24 cellular contexts compared by ENCODE assay signal in the genomic region with DNA sequence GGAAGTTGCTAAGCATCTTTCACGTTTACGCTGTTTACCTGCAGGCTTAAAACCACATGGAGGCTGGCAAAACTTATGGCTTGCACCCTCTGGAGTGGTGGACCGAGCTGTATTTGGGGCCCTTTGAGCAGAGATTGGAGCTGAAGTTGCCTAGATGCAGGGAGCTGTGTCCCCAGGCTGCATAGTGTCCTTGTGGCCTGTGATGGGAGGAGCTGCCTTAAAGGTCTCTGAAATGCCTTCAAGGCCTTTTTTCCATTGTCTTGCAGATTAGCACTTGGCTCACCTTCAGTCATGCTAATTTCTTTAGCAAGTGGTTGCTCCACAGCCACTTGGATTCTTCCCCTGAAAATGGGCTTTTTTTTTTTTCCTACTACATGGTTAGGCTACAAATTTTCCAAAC.
"Had no signal": no experiment of that assay in that cellular context is flagged by ENCODE, and none has a peak within 500 bp of the region (broad histone marks: within the 10 kb centered on the region; RNA-seq: fewer than 3 reads in every experiment).

No MANE protein-coding gene starts in this region.

- H3K27me3 ChIP-seq: heart right ventricle, right lobe of liver, tibial artery, upper lobe of left lung, vagina had no signal

- H3K4me1 ChIP-seq: heart right ventricle, left ventricle myocardium inferior, lower lobe of right lung, parathyroid adenoma, psoas muscle, right lobe of liver, tibial artery, upper lobe of left lung, vagina had no signal

- H3K36me3 Mint-ChIP-seq: memory B cell; stimulated activated effector memory CD8-positive, alpha-beta T cell treated with anti-CD3 and anti-CD28 coated beads, Interleukin-12 subunit alpha, Interleukin-12 subunit beta, amount 100 ng/mL, for 72 hours had no signal

- H3K27ac Mint-ChIP-seq: dendritic cell treated with granulocyte-macrophage colony-stimulating factor and Interleukin-4, amounts not matched to agents 40 ng/mL and 50 ng/mL, for 4 days; effector memory CD8-positive, alpha-beta T cell; memory B cell; nephron; stimulated activated effector memory CD8-positive, alpha-beta T cell treated with anti-CD3 and anti-CD28 coated beads, Interleukin-12 subunit alpha, Interleukin-12 subunit beta, amount 100 ng/mL, for 72 hours; stimulated activated naive CD8-positive, alpha-beta T cell treated with anti-CD3 and anti-CD28 coated beads, Interleukin-15, Interleukin-2, amounts not matched to agents 100 ng/mL and 50 ng/mL, for 24 hours had no signal

- H3K36me3 ChIP-seq: heart right ventricle, left ventricle myocardium inferior, lower lobe of right lung, right lobe of liver, tibial artery, upper lobe of left lung, vagina had no signal

- H3K4me3 Mint-ChIP-seq: dendritic cell treated with granulocyte-macrophage colony-stimulating factor and Interleukin-4, amounts not matched to agents 40 ng/mL and 50 ng/mL, for 4 days; effector memory CD8-positive, alpha-beta T cell; memory B cell; nephron; stimulated activated effector memory CD8-positive, alpha-beta T cell treated with anti-CD3 and anti-CD28 coated beads, Interleukin-12 subunit alpha, Interleukin-12 subunit beta, amount 100 ng/mL, for 72 hours; stimulated activated naive CD8-positive, alpha-beta T cell treated with anti-CD3 and anti-CD28 coated beads, Interleukin-15, Interleukin-2, amounts not matched to agents 100 ng/mL and 50 ng/mL, for 24 hours had no signal

- H3K9me3 Mint-ChIP-seq: dendritic cell treated with granulocyte-macrophage colony-stimulating factor and Interleukin-4, amounts not matched to agents 40 ng/mL and 50 ng/mL, for 4 days; memory B cell; stimulated activated effector memory CD8-positive, alpha-beta T cell treated with anti-CD3 and anti-CD28 coated beads, Interleukin-12 subunit alpha, Interleukin-12 subunit beta, amount 100 ng/mL, for 72 hours; stimulated activated naive CD8-positive, alpha-beta T cell treated with anti-CD3 and anti-CD28 coated beads, Interleukin-15, Interleukin-2, amounts not matched to agents 100 ng/mL and 50 ng/mL, for 24 hours had no signal

- H3K27me3 Mint-ChIP-seq: dendritic cell treated with granulocyte-macrophage colony-stimulating factor and Interleukin-4, amounts not matched to agents 40 ng/mL and 50 ng/mL, for 4 days; effector memory CD8-positive, alpha-beta T cell; memory B cell; stimulated activated naive CD8-positive, alpha-beta T cell treated with anti-CD3 and anti-CD28 coated beads, Interleukin-15, Interleukin-2, amounts not matched to agents 100 ng/mL and 50 ng/mL, for 24 hours had no signal

- H3K9me3 ChIP-seq: lower lobe of right lung, psoas muscle, right lobe of liver, tibial artery, upper lobe of left lung, vagina had no signal

- ATAC-seq: effector memory CD8-positive, alpha-beta T cell; heart right ventricle; left cardiac atrium; lower lobe of right lung; psoas muscle; right lobe of liver; stimulated activated effector memory CD8-positive, alpha-beta T cell treated with anti-CD3 and anti-CD28 coated beads, Interleukin-12 subunit alpha, Interleukin-12 subunit beta, amount 100 ng/mL, for 72 hours had no signal

- H3K9ac ChIP-seq: parathyroid adenoma had no signal

- H3K4me1 Mint-ChIP-seq: nephron had no signal

- H3K4me3 ChIP-seq: heart right ventricle, left ventricle myocardium inferior, lower lobe of right lung, psoas muscle, right lobe of liver, tibial artery, upper lobe of left lung, vagina had no signal

- DNase-seq: cerebellar nuclear complex; effector memory CD8-positive, alpha-beta T cell; foreskin melanocyte; heart right ventricle; hypothalamus; kidney; left cardiac atrium; left ventricle myocardium inferior; lower lobe of right lung; midbrain; psoas muscle; retina; right lobe of liver; stimulated activated CD4-positive, alpha-beta T cell treated with anti-CD3 and anti-CD28 coated beads, Interleukin-4, amount 100 ng/mL, for 1 hour; stimulated activated CD8-positive, alpha-beta memory T cell treated with anti-CD3 and anti-CD28 coated beads, Interleukin-4, amount 100 ng/mL, for 48 hours; tibial artery; upper lobe of left lung had no signal
